23 cellular contexts compared by ENCODE assay signal in the genomic region with DNA sequence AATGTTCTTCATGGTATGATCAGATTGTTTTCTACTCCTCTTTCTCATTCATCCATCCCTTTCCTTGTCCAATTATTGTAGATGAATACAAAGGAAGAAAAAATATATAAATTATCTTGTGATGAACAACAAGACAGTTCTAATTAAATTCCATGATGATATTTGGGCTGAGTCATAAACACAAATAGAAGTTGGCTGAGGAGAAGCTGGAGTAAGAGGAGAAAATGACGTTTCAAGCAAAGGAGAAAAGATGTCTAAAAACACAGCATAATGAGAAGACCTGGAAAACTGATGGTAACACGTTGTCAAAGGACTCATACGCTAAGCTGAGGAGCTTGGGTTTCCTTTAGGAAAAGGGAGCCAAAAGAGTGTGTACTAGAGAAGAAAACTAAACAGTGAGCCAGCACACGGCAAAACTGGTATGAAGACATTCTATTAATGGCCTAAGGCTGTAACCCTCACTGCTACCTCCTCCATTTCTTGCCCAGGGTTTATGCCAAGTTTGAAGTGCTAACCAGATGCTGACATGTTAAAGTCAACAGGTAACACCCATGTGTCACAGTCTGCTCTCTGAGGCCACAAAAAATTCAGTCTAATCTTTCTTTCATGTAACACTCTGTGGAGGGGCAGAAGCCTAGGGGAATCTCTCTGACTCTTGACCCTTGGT.
"Had no signal": no experiment of that assay in that cellular context is flagged by ENCODE, and none has a peak within 500 bp of the region (broad histone marks: within the 10 kb centered on the region; RNA-seq: fewer than 3 reads in every experiment).

No MANE protein-coding gene starts in this region.

- H3K36me3 ChIP-seq: colonic mucosa, vagina had no signal

- DNase-seq: activated CD4-positive, alpha-beta T cell treated with anti-CD3 and anti-CD28 coated beads for 1 hour; activated CD4-positive, alpha-beta T cell treated with anti-CD3 and anti-CD28 coated beads, Interleukin-2, amount 50 U/mL, for 1 hour; activated gamma-delta T cell treated with Interleukin-2 at 50 U/mL for 16 hours; activated T-cell treated with anti-CD3 and anti-CD28 coated beads, Interleukin-2, amount 50 U/mL, for 1 hour; anterior cingulate cortex; body of pancreas; central memory CD4-positive, alpha-beta T cell; colonic mucosa; dorsolateral prefrontal cortex; effector memory CD8-positive, alpha-beta T cell; esophagus squamous epithelium; left lung; mammary epithelial cell; midbrain; nephron progenitor cell; pancreas; right lobe of liver; small intestine; stimulated activated CD4-positive, alpha-beta T cell treated with anti-CD3 and anti-CD28 coated beads, Interleukin-2, amount 100 ng/mL, for 24 hours; stimulated activated naive B cell treated with anti-CD40 and anti-IgM and Interleukin-4, amounts not matched to agents 10 μg/mL and 1 μg/mL and 100 μg/mL, for 72 hours; T-helper 1 cell; testis had no signal

- H3K4me1 ChIP-seq: body of pancreas, colonic mucosa, esophagus squamous epithelium, left lung, pancreas, testis, vagina had no signal

- H3K27ac ChIP-seq: body of pancreas, colonic mucosa, dorsolateral prefrontal cortex, esophagus squamous epithelium, left lung, pancreas, right lobe of liver, testis, vagina had no signal

- ATAC-seq: body of pancreas; effector memory CD8-positive, alpha-beta T cell; left lung; pancreas; right lobe of liver; stimulated activated naive B cell treated with anti-CD40 and anti-IgM and Interleukin-4, amounts not matched to agents 10 μg/mL and 1 μg/mL and 100 μg/mL, for 72 hours had no signal

- H3K4me3 ChIP-seq: body of pancreas, colonic mucosa, dorsolateral prefrontal cortex, esophagus squamous epithelium, left lung, pancreas, right lobe of liver, testis, vagina had no signal

- FAIRE-seq: pancreas, small intestine had no signal

- H3K27me3 ChIP-seq: body of pancreas, colonic mucosa, dorsolateral prefrontal cortex, esophagus squamous epithelium, left lung, pancreas, right lobe of liver, testis, vagina had no signal

- H3K9me3 ChIP-seq: body of pancreas, colonic mucosa, esophagus squamous epithelium, left lung, pancreas, right lobe of liver, testis, vagina had no signal
